Comparison of ENCODE assay signal across 14 cellular contexts in genomic region chr3:172259191-172259590, GRCh38.
DNase-seq lines count a peak whose midpoint lies in the region; ATAC-seq and TF ChIP-seq lines count a peak whose summit lies in the region.
"Had no signal": no experiment of that assay in that cellular context is flagged by ENCODE, and none has a peak within 500 bp of the region (broad histone marks: within the 10 kb centered on the region; RNA-seq: fewer than 3 reads in every experiment).

No MANE protein-coding gene starts in this region.

- H3F3A ChIP-seq in GM23338 (replicated peaks; ENCODE audit: low read depth) = no peaks in the 10 kb centered on the region
- peaks cover 53% of the 10 kb centered on the region for H3F3A ChIP-seq in smooth muscle cell (ENCODE audit: low read depth)

- H3K9me3 ChIP-seq in smooth muscle cell (replicated peaks; ENCODE audit: low read depth) = no peaks in the 10 kb centered on the region
- H3K9me3 ChIP-seq: pancreas, upper lobe of right lung had no signal

- H3K4me1 ChIP-seq in GM23338 (ENCODE audit: insufficient read depth) (peaks cover 36% of the 10 kb centered on the region), smooth muscle cell (ENCODE audit: low read depth) (peaks cover 20% of the 10 kb centered on the region)

- H3K79me2 ChIP-seq in GM23338 (replicated peaks; ENCODE audit: insufficient read depth) (peaks cover 7% of the 10 kb centered on the region; the same call in 1 of the 2 replicates), smooth muscle cell (ENCODE audit: low read depth) (peaks cover 99% of the 10 kb centered on the region)

- peaks cover 4% of the 10 kb centered on the region for H3K27me3 Mint-ChIP-seq in GM23338 (ENCODE audit: insufficient read depth, low read depth, poor library complexity)
- no peaks in the 10 kb centered on the region for H3K27me3 Mint-ChIP-seq in dendritic cell treated with granulocyte-macrophage colony-stimulating factor and Interleukin-4, amounts not matched to agents 40 ng/mL and 50 ng/mL, for 4 days
- H3K27me3 Mint-ChIP-seq in activated T-helper 17 cell treated with anti-CD3 and anti-CD28 coated beads, Interleukin-2, amount 50 U/mL, for 72 hours = no peaks in the 10 kb centered on the region

- 57% methylated on average over 6 of the region's 6 CpGs for WGBS in smooth muscle cell (ENCODE audit: low lambda C conversion rate)

- H3K27me3 ChIP-seq in GM23338 (ENCODE audit: insufficient read depth) (no peaks in the 10 kb centered on the region), smooth muscle cell (ENCODE audit: low read depth) (no peaks in the 10 kb centered on the region)
- H3K27me3 ChIP-seq: pancreas, upper lobe of right lung had no signal

- H4K20me1 ChIP-seq in GM23338 (replicated peaks; ENCODE audit: insufficient read depth) = no peaks in the 10 kb centered on the region
- H4K20me1 ChIP-seq in smooth muscle cell (ENCODE audit: low read depth) = peaks cover 99% of the 10 kb centered on the region

- no peaks in the 10 kb centered on the region for H3K9me2 ChIP-seq in GM23338 (ENCODE audit: insufficient read depth)

- H3K4me3 Mint-ChIP-seq in GM23338 = no peak overlapping the region
- H3K4me3 Mint-ChIP-seq in dendritic cell treated with granulocyte-macrophage colony-stimulating factor and Interleukin-4, amounts not matched to agents 40 ng/mL and 50 ng/mL, for 4 days = no peak overlapping the region
- H3K4me3 Mint-ChIP-seq in activated T-helper 17 cell treated with anti-CD3 and anti-CD28 coated beads, Interleukin-2, amount 50 U/mL, for 72 hours = no peak overlapping the region

- H3K4me2 ChIP-seq in GM23338 (no peak overlapping the region), smooth muscle cell (peak overlapping the region; percentile 25)

- H3K36me3 Mint-ChIP-seq in GM23338 (ENCODE audit: low read depth) = peaks cover 19% of the 10 kb centered on the region
- peaks cover 68% of the 10 kb centered on the region for H3K36me3 Mint-ChIP-seq in dendritic cell treated with granulocyte-macrophage colony-stimulating factor and Interleukin-4, amounts not matched to agents 40 ng/mL and 50 ng/mL, for 4 days (ENCODE audit: low read depth)
- H3K36me3 Mint-ChIP-seq in activated T-helper 17 cell treated with anti-CD3 and anti-CD28 coated beads, Interleukin-2, amount 50 U/mL, for 72 hours (ENCODE audit: low read depth) = peaks cover 45% of the 10 kb centered on the region

- DNase-seq in GM23338 (ENCODE audit: low spot score) (no peak), left kidney (ENCODE audit: low read depth, low spot score) (peak; percentile 34), smooth muscle cell (lab: John Stamatoyannopoulos, UW; ENCODE audit: unreplicated experiment) (no peak)
- no peak for DNase-seq in activated CD4-positive, CD25-positive, alpha-beta regulatory T cell (lab: John Stamatoyannopoulos, UW)
- DNase-seq: activated CD8-positive, alpha-beta memory T cell treated with anti-CD3 and anti-CD28 coated beads, Interleukin-2, amount 50 U/mL, for 48 hours; amniotic stem cell; islet precursor cell; NCI-H526 treated with DMSO at 0.1 percent for 48 hours; pancreas; upper lobe of right lung had no signal

- H3K4me1 Mint-ChIP-seq in GM23338 = peaks cover 41% of the 10 kb centered on the region
- H3K4me1 Mint-ChIP-seq in dendritic cell treated with granulocyte-macrophage colony-stimulating factor and Interleukin-4, amounts not matched to agents 40 ng/mL and 50 ng/mL, for 4 days (ENCODE audit: low read depth) = peaks cover 55% of the 10 kb centered on the region
- H3K4me1 Mint-ChIP-seq in activated T-helper 17 cell treated with anti-CD3 and anti-CD28 coated beads, Interleukin-2, amount 50 U/mL, for 72 hours = no peaks in the 10 kb centered on the region

- H3K4me3 ChIP-seq in GM23338 (no peak overlapping the region), smooth muscle cell (no peak overlapping the region)
- H3K4me3 ChIP-seq: pancreas, upper lobe of right lung had no signal

- TF ChIP-seq CTCF in GM23338 (conservative IDR thresholded peaks at IDR 0.05; ENCODE audit: low read depth in 2 of 2) (no peak), smooth muscle cell (IDR thresholded peaks at IDR 0.05; ENCODE audit: borderline replicate concordance, insufficient read depth, poor library complexity, severe bottlenecking) (no peak)

- ATAC-seq in GM23338 (no peak), HG02970 (IDR thresholded peaks at IDR 0.05; ENCODE audit: low FRiP score, unreplicated experiment) (no peak), HG03571 (IDR thresholded peaks at IDR 0.05; ENCODE audit: unreplicated experiment) (no peak)
- no peak for ATAC-seq in activated T-helper 17 cell treated with anti-CD3 and anti-CD28 coated beads, Interleukin-2, amount 50 U/mL, for 72 hours (replicated peaks)
- ATAC-seq: upper lobe of right lung had no signal

- H3K27ac ChIP-seq in GM23338 (ENCODE audit: low read depth) (peak overlapping the region; percentile 55), smooth muscle cell (ENCODE audit: low read depth) (peak overlapping the region; percentile 80)

- H3K36me3 ChIP-seq in GM23338 (ENCODE audit: insufficient read depth) = no peaks in the 10 kb centered on the region; the same call in 1 of the 2 replicates
- H3K36me3 ChIP-seq in smooth muscle cell (ENCODE audit: low read depth) = peaks cover 6% of the 10 kb centered on the region
- H3K36me3 ChIP-seq: pancreas had no signal

- peak overlapping the region; percentile 56; the same call in 1 of the 2 replicates for H3K27ac Mint-ChIP-seq in GM23338
- peak overlapping the region; percentile 44 for H3K27ac Mint-ChIP-seq in dendritic cell treated with granulocyte-macrophage colony-stimulating factor and Interleukin-4, amounts not matched to agents 40 ng/mL and 50 ng/mL, for 4 days
- H3K27ac Mint-ChIP-seq in activated T-helper 17 cell treated with anti-CD3 and anti-CD28 coated beads, Interleukin-2, amount 50 U/mL, for 72 hours = no peak overlapping the region

- intact Hi-C loops in dendritic cell treated with granulocyte-macrophage colony-stimulating factor and Interleukin-4, amounts not matched to agents 40 ng/mL and 50 ng/mL, for 4 days (cut with micrococcal nuclease) = no loop called here

- H2AFZ ChIP-seq in GM23338 (no peak overlapping the region), smooth muscle cell (ENCODE audit: low read depth) (no peak overlapping the region)

- H3K9me3 Mint-ChIP-seq in GM23338 = no peaks in the 10 kb centered on the region; the same call in 2 of the 3 replicates
- no peaks in the 10 kb centered on the region for H3K9me3 Mint-ChIP-seq in dendritic cell treated with granulocyte-macrophage colony-stimulating factor and Interleukin-4, amounts not matched to agents 40 ng/mL and 50 ng/mL, for 4 days
- H3K9me3 Mint-ChIP-seq in activated T-helper 17 cell treated with anti-CD3 and anti-CD28 coated beads, Interleukin-2, amount 50 U/mL, for 72 hours = no peaks in the 10 kb centered on the region

- no peak overlapping the region for H3K9ac ChIP-seq in smooth muscle cell (ENCODE audit: low read depth)

TF ChIP-seq in GM23338, 12 proteins besides CTCF, POLR2A, EP300 and RAD21:
- TF ChIP-seq REST (IDR thresholded peaks at IDR 0.05; ENCODE audit: unreplicated experiment) (no peak), ETS1 (IDR thresholded peaks at IDR 0.05) (no peak), EZH2phosphoT487 (IDR thresholded peaks at IDR 0.05; ENCODE audit: unreplicated experiment) (no peak)
